17 cellular contexts compared by ENCODE assay signal in genomic region chr9:92729735-92730155, GRCh38. TPM values are rescaled to one million over a fixed set of nuclear protein-coding genes. Genes with fewer than 3 reads are reported as not detected.
DNase-seq lines count a peak whose midpoint lies in the region; ATAC-seq and TF ChIP-seq lines count a peak whose summit lies in the region.
"Had no signal": no experiment of that assay in that cellular context is flagged by ENCODE, and none has a peak within 500 bp of the region (broad histone marks: within the 10 kb centered on the region; RNA-seq: fewer than 3 reads in every experiment).

No MANE protein-coding gene starts in this region.

- H3K9me3 ChIP-seq in OCI-LY1 (ENCODE audit: low read length) (no peaks in the 10 kb centered on the region), trophoblast cell (ENCODE audit: insufficient read depth, low read depth, low read length) (peaks cover 3% of the 10 kb centered on the region)
- H3K9me3 ChIP-seq: stomach, upper lobe of left lung had no signal

- peak overlapping the region; percentile 80 for H3K4me2 ChIP-seq in OCI-LY1 (ENCODE audit: low read length)
- H3K4me2 ChIP-seq in trophoblast cell (ENCODE audit: low read length), result no peak overlapping the region

- no peak overlapping the region for H2BK5ac ChIP-seq in trophoblast cell (ENCODE audit: low read depth, low read length, poor library complexity)

- no peak overlapping the region for H2AK5ac ChIP-seq in trophoblast cell (ENCODE audit: low read length)

- no peak overlapping the region for H3K14ac ChIP-seq in trophoblast cell (ENCODE audit: low read length)

- no peak overlapping the region for H4K91ac ChIP-seq in trophoblast cell (ENCODE audit: low read depth, low read length)

- intact Hi-C loops in dorsolateral prefrontal cortex (cut with DNase I), result loop anchor here in 1 of 2 donors (5.0 kb wide), 1 partner anchor 33 kb away; the partner anchor contains the start of gene BICD2

- H3K27me3 ChIP-seq in OCI-LY1 (ENCODE audit: insufficient read depth, low read length) (no peaks in the 10 kb centered on the region), dorsolateral prefrontal cortex (no peaks in the 10 kb centered on the region), trophoblast cell (ENCODE audit: insufficient read depth, low read length) (no peaks in the 10 kb centered on the region)
- H3K27me3 ChIP-seq: stomach, upper lobe of left lung had no signal

- H3K27ac ChIP-seq in OCI-LY1 (ENCODE audit: low read depth, low read length, poor library complexity, severe bottlenecking), result peak overlapping the region; percentile 95
- peak overlapping the region in 42 of 59 donors; percentile 1 to 83 (median 50) for H3K27ac ChIP-seq in dorsolateral prefrontal cortex
- H3K27ac ChIP-seq in trophoblast cell (ENCODE audit: low read depth, low read length), result no peak overlapping the region
- H3K27ac ChIP-seq: stomach, upper lobe of left lung had no signal

- POLR2A ChIA-PET in GM10248 (lab: Yijun Ruan, JAX), result no interaction called here

- H2BK120ac ChIP-seq in trophoblast cell (ENCODE audit: insufficient read depth, low read length, poor library complexity), result no peak overlapping the region

- TF ChIP-seq CTCF in OCI-LY1 (IDR thresholded peaks at IDR 0.05; ENCODE audit: low read length), result no peak
- peak in 4 of 56 donors; percentile 3 to 50 (median 12) for TF ChIP-seq CTCF in dorsolateral prefrontal cortex (IDR thresholded peaks at IDR 0.05 in 54 of 56, conservative IDR thresholded peaks at IDR 0.05 in 2 of 56; ENCODE audit: low read depth in 1 of 56, partially characterized antibody in 56 of 56)
- no peak for TF ChIP-seq CTCF in osteocyte (IDR thresholded peaks at IDR 0.05)
- TF ChIP-seq CTCF in GM10248 (IDR thresholded peaks at IDR 0.05; ENCODE audit: control extremely low read depth, extremely low read depth, low read depth, missing control alignments), result no peak

- no CpG with 5 or more reads among the region's 9 CpGs for WGBS in trophoblast cell (ENCODE audit: extremely low coverage, insufficient coverage, insufficient read length)

- no peaks in the 10 kb centered on the region for H3K9me2 ChIP-seq in OCI-LY1 (ENCODE audit: low read depth, low read length)

- no peak overlapping the region for H2AFZ ChIP-seq in OCI-LY1 (ENCODE audit: low read length)
- H2AFZ ChIP-seq in trophoblast cell (ENCODE audit: insufficient read depth, low read length, poor library complexity), result no peak overlapping the region

- DNase-seq in dorsolateral prefrontal cortex, result no peak
- no peak for DNase-seq in trophoblast cell
- DNase-seq in activated naive CD4-positive, alpha-beta T cell (lab: John Stamatoyannopoulos, UW), result no peak
- DNase-seq in D341Med (ENCODE audit: low spot score), result no peak
- DNase-seq in osteocyte (ENCODE audit: extremely low spot score, unreplicated experiment), result no peak
- DNase-seq in GM10248 (ENCODE audit: extremely low spot score), result no peak
- DNase-seq: activated CD4-positive, alpha-beta T cell treated with anti-CD3 and anti-CD28 coated beads, Interleukin-2, amount 10 ng/mL, durations not matched to agents 24 days and 14 days; DMS79; NCI-H1436; NCI-H526 treated with DMSO at 0.1 percent for 48 hours had no signal

- H3K36me3 ChIP-seq in OCI-LY1 (ENCODE audit: insufficient read depth, low read length), result peaks cover 22% of the 10 kb centered on the region; the same call in 1 of the 2 replicates
- H3K36me3 ChIP-seq in trophoblast cell (ENCODE audit: control insufficient read depth in 1 of 2, insufficient read depth in 2 of 2, low read length in 2 of 2), result peaks cover 15 to 19% of the 10 kb centered on the region in 2 experiments

- no peak overlapping the region for H4K8ac ChIP-seq in trophoblast cell (ENCODE audit: low read depth, low read length)

- H4K12ac ChIP-seq in trophoblast cell (ENCODE audit: low read depth, low read length), result no peak overlapping the region

- no peak overlapping the region for H2BK12ac ChIP-seq in trophoblast cell (ENCODE audit: low read length)

- H3K4me1 ChIP-seq in OCI-LY1 (ENCODE audit: insufficient read depth, low read length, severe bottlenecking), result peaks cover 82% of the 10 kb centered on the region
- H3K4me1 ChIP-seq in trophoblast cell (ENCODE audit: control insufficient read depth in 1 of 2, insufficient read depth in 2 of 2, low read length in 2 of 2), result peaks cover 32 to 47% of the 10 kb centered on the region in 2 experiments

- peak overlapping the region; percentile 60; the same call in 1 of the 2 replicates for H3K9ac ChIP-seq in OCI-LY1 (ENCODE audit: low read length)
- no peak overlapping the region for H3K9ac ChIP-seq in trophoblast cell (ENCODE audit: low read length)

- peak overlapping the region; percentile 24 for H3K4ac ChIP-seq in trophoblast cell (ENCODE audit: low read depth, low read length)

- H3F3A ChIP-seq in OCI-LY1 (ENCODE audit: insufficient read depth, low read length), result no peaks in the 10 kb centered on the region; the same call in 1 of the 2 replicates

- CTCF ChIA-PET in GM10248 (lab: Yijun Ruan, JAX), result interaction anchor here (0.9 to 6.4 kb wide), 12 partner anchors 9 to 78 kb away, joined by 3 to 56 read pairs (median 4); no protein-coding TSS in a partner anchor

- H3K4me3 ChIP-seq in OCI-LY1 (ENCODE audit: low read depth, low read length, poor library complexity, severe bottlenecking) (peak overlapping the region; percentile 52), dorsolateral prefrontal cortex (no peak overlapping the region), trophoblast cell (ENCODE audit: low read depth, low read length) (no peak overlapping the region)
- H3K4me3 ChIP-seq: skin epidermis, stomach, upper lobe of left lung had no signal

- H3K27me3 Mint-ChIP-seq in osteocyte (ENCODE audit: unreplicated experiment), result no peaks in the 10 kb centered on the region
- H3K27me3 Mint-ChIP-seq: activated CD4-positive, alpha-beta T cell treated with anti-CD3 and anti-CD28 coated beads, Interleukin-2, amount 10 ng/mL, durations not matched to agents 24 days and 14 days; CD8-positive, alpha-beta memory T cell had no signal

- H3K36me3 Mint-ChIP-seq in osteocyte (ENCODE audit: unreplicated experiment), result peaks cover 3% of the 10 kb centered on the region

- H3K27ac Mint-ChIP-seq in osteocyte (ENCODE audit: unreplicated experiment), result no peak overlapping the region
- H3K27ac Mint-ChIP-seq: activated CD4-positive, alpha-beta T cell treated with anti-CD3 and anti-CD28 coated beads, Interleukin-2, amount 10 ng/mL, durations not matched to agents 24 days and 14 days had no signal

- ATAC-seq in GM18907 (IDR thresholded peaks at IDR 0.05; ENCODE audit: unreplicated experiment), result peak; percentile 14

- H3K79me1 ChIP-seq in trophoblast cell (ENCODE audit: low read length), result peaks cover 7% of the 10 kb centered on the region

- no peaks in the 10 kb centered on the region for H3K9me3 Mint-ChIP-seq in osteocyte (ENCODE audit: unreplicated experiment)
- H3K9me3 Mint-ChIP-seq: activated CD4-positive, alpha-beta T cell treated with anti-CD3 and anti-CD28 coated beads, Interleukin-2, amount 10 ng/mL, durations not matched to agents 24 days and 14 days; CD8-positive, alpha-beta memory T cell; neural crest cell had no signal

- no peak overlapping the region for H3K4me3 Mint-ChIP-seq in osteocyte (ENCODE audit: unreplicated experiment)
- H3K4me3 Mint-ChIP-seq: activated CD4-positive, alpha-beta T cell treated with anti-CD3 and anti-CD28 coated beads, Interleukin-2, amount 10 ng/mL, durations not matched to agents 24 days and 14 days; CD8-positive, alpha-beta memory T cell; neural crest cell had no signal

- no peak overlapping the region for H3K23ac ChIP-seq in trophoblast cell (ENCODE audit: low read length)

- H3K79me2 ChIP-seq in OCI-LY1 (ENCODE audit: insufficient read depth, low read length), result peaks cover 26% of the 10 kb centered on the region
- H3K79me2 ChIP-seq in trophoblast cell (ENCODE audit: control insufficient read depth, insufficient read depth, low read length, poor library complexity), result peaks cover 10% of the 10 kb centered on the region

- peaks cover 11% of the 10 kb centered on the region for H3K4me1 Mint-ChIP-seq in osteocyte (ENCODE audit: unreplicated experiment)

- no peaks in the 10 kb centered on the region for H4K20me1 ChIP-seq in OCI-LY1 (ENCODE audit: insufficient read depth, low read length)

- peak overlapping the region; percentile 32 for H3K18ac ChIP-seq in trophoblast cell (ENCODE audit: low read length)

RNA-seq across cellular contexts. Expression of gene BICD2, which starts 34.9 kb away (rescaled TPM):
- total RNA-seq in dorsolateral prefrontal cortex (10 to 100 TPM; 26.3 to 38.7 (median 32.4) TPM), osteocyte (34.8 and 35.4 TPM in 2 replicates)
- polyA plus RNA-seq in trophoblast cell (2013), result 25.7 and 26.4 TPM in 2 replicates

RNA-seq across cellular contexts. Expression of gene IPPK, which starts 59.8 kb away (rescaled TPM):
- total RNA-seq in dorsolateral prefrontal cortex, result 10 to 100 TPM; 10.7 to 26.7 (median 16.0) TPM
- 7.8 and 8.4 TPM in 2 replicates for polyA plus RNA-seq in trophoblast cell (2013)
- 6.4 and 7.4 TPM in 2 replicates for total RNA-seq in osteocyte
